In the genomic region with DNA sequence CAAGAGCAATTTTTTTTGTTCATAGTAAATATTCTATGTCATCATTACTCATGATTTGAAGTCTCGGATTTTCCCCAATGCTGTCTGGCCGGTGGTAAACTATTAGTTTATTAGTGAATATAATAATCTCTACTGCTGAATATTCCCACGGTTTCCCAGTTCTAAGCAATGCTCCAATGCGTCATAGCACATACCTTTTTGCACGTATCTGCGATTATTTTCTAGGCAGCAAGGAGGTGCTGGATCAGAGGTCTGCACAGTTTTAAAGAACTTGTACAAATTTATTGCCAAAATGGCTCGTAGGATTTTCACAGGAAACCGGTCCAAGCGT, we compare ENCODE assay signal across 8 cellular contexts. TPM values are rescaled to one million over a fixed set of nuclear protein-coding genes. Genes with fewer than 3 reads are reported as not detected.
DNase-seq lines count a peak whose midpoint lies in the region; ATAC-seq and TF ChIP-seq lines count a peak whose summit lies in the region.

No MANE protein-coding gene starts in this region.

- no peaks in the 10 kb centered on the region for H4K20me1 ChIP-seq in osteoblast (ENCODE audit: insufficient read depth, low read length)

- H3K9me3 ChIP-seq in CD8-positive, alpha-beta T cell (ENCODE audit: low read length) = no peaks in the 10 kb centered on the region
- H3K9me3 ChIP-seq in osteoblast (ENCODE audit: low read depth, low read length) (no peaks in the 10 kb centered on the region), adrenal gland (replicated peaks in 1 of 3) (no peaks in the 10 kb centered on the region)

- H3K27ac ChIP-seq in CD8-positive, alpha-beta T cell (ENCODE audit: low read depth, low read length) = no peak overlapping the region
- no peak overlapping the region for H3K27ac ChIP-seq in epithelial cell of prostate
- H3K27ac ChIP-seq in osteoblast (ENCODE audit: low read depth, low read length) = peak overlapping the region; percentile 63
- no peak overlapping the region for H3K27ac ChIP-seq in adrenal gland

- peaks cover 67% of the 10 kb centered on the region for H3K4me1 Mint-ChIP-seq in CD8-positive, alpha-beta T cell (ENCODE audit: low read depth)

- no peak for TF ChIP-seq CTCF in CD8-positive, alpha-beta T cell (IDR thresholded peaks at IDR 0.05)
- TF ChIP-seq CTCF in osteoblast (IDR thresholded peaks at IDR 0.05; ENCODE audit: extremely low read depth, low read depth, low read length) (peak; percentile 6), adrenal gland (IDR thresholded peaks at IDR 0.05) (no peak)

- H3K27me3 ChIP-seq in CD8-positive, alpha-beta T cell (ENCODE audit: insufficient read depth, low read length) = no peaks in the 10 kb centered on the region
- H3K27me3 ChIP-seq in osteoblast (ENCODE audit: insufficient read depth, low read length) = no peaks in the 10 kb centered on the region
- peaks cover 17% of the 10 kb centered on the region for H3K27me3 ChIP-seq in adrenal gland

- no peaks in the 10 kb centered on the region for H3K9me3 Mint-ChIP-seq in CD8-positive, alpha-beta T cell

- H3K79me2 ChIP-seq in osteoblast (ENCODE audit: insufficient read depth, low read length) = no peaks in the 10 kb centered on the region

- peak overlapping the region; percentile 44 for H3K4me3 ChIP-seq in CD8-positive, alpha-beta T cell (ENCODE audit: low read depth, low read length)
- peak overlapping the region; percentile 72 for H3K4me3 ChIP-seq in osteoblast (ENCODE audit: insufficient read depth, low read length)
- H3K4me3 ChIP-seq in adrenal gland = peak overlapping the region in 1 of 4 donors; percentile 50

- H3K4me1 ChIP-seq in CD8-positive, alpha-beta T cell (ENCODE audit: insufficient read depth, low read length) = peaks cover 67% of the 10 kb centered on the region
- H3K4me1 ChIP-seq in osteoblast (ENCODE audit: insufficient read depth, low read length) = peaks cover 9% of the 10 kb centered on the region
- H3K4me1 ChIP-seq in adrenal gland (replicated peaks in 1 of 2) = peaks cover 0 to 9% of the 10 kb centered on the region in 2 donors

- H3K36me3 ChIP-seq in CD8-positive, alpha-beta T cell (ENCODE audit: insufficient read depth, low read length) = no peaks in the 10 kb centered on the region
- H3K36me3 ChIP-seq in osteoblast (ENCODE audit: insufficient read depth, low read length) (no peaks in the 10 kb centered on the region), adrenal gland (replicated peaks in 1 of 2) (no peaks in the 10 kb centered on the region)

- peak overlapping the region; percentile 79 for H3K4me3 Mint-ChIP-seq in CD8-positive, alpha-beta T cell

- 30 to 41% (median 36%) methylated on average over 9 of the region's 9 CpGs for WGBS in adrenal gland, 4 donors

- H2AFZ ChIP-seq in osteoblast (ENCODE audit: low read length) = peak overlapping the region; percentile 86

- POLR2A ChIA-PET in CD8-positive, alpha-beta T cell (lab: Charles Lee) = interaction anchor here (1.2 to 3.4 kb wide), 2 partner anchors 33 to 42 kb away, joined by 3 to 16 read pairs; no protein-coding TSS in a partner anchor

- no peaks in the 10 kb centered on the region for H3K27me3 Mint-ChIP-seq in CD8-positive, alpha-beta T cell (ENCODE audit: low read depth)

- intact Hi-C loops in CD8-positive, alpha-beta T cell (cut with DNase I, micrococcal nuclease) = loop anchor here (2.0 kb wide), 3 partner anchors 16 to 44 kb away; partner anchors contain the start of gene TCF7 (in 1 of the 2)
- intact Hi-C loops in adrenal gland (cut with DNase I) = no loop called here

- no peak for DNase-seq in CD8-positive, alpha-beta T cell
- peak; percentile 25 for DNase-seq in NCI-H2227 treated with DMSO at 0.1 percent for 48 hours (lab: John Stamatoyannopoulos, UW)
- DNase-seq in epithelial cell of prostate (ENCODE audit: low read depth, low spot score) = peak; percentile 33
- peak; percentile 77 for DNase-seq in osteoblast (ENCODE audit: insufficient read length, low spot score, missing footprints)
- DNase-seq in stimulated activated CD4-positive, alpha-beta T cell treated with anti-CD3 and anti-CD28 coated beads, Interleukin-12 subunit alpha, Interleukin-12 subunit beta, amount 100 ng/mL, for 4 hours = no peak
- no peak for DNase-seq in adrenal gland

- no peak for TF ChIP-seq POLR2A in adrenal gland (IDR thresholded peaks at IDR 0.05)

- H3K27ac Mint-ChIP-seq in CD8-positive, alpha-beta T cell = peak overlapping the region; percentile 65

- CTCF ChIA-PET in CD8-positive, alpha-beta T cell (lab: Charles Lee) = interaction anchor here (1.0 to 5.7 kb wide), 3 partner anchors 30 to 31 kb away, joined by 4 to 37 read pairs (median 30); no protein-coding TSS in a partner anchor

- ATAC-seq in CD8-positive, alpha-beta T cell = peak; percentile 17
- ATAC-seq in GM21576 (IDR thresholded peaks at IDR 0.05; ENCODE audit: unreplicated experiment) (no peak), HG02798 (IDR thresholded peaks at IDR 0.05; ENCODE audit: poor library complexity, unreplicated experiment) (no peak)

- H3K36me3 Mint-ChIP-seq in CD8-positive, alpha-beta T cell = no peaks in the 10 kb centered on the region

- H3K4me2 ChIP-seq in osteoblast (ENCODE audit: insufficient read depth, low read length) = peak overlapping the region; percentile 90

RNA-seq across cellular contexts. Expression of gene TCF7, which starts 43.9 kb away (rescaled TPM):
- total RNA-seq in CD8-positive, alpha-beta T cell = 100 to 1,000 TPM; 517 to 538 TPM
- total RNA-seq in osteoblast (2.9 and 3.3 TPM in 2 replicates), adrenal gland (1 to 10 TPM; 6.2 to 9.6 (median 7.6) TPM)
- 1 to 10 TPM; 3.9 to 5.4 (median 5.1) TPM for polyA plus RNA-seq in adrenal gland

Comparison
In these comparisons a context has a peak if more than half of its experiments do, and no peak if none do; other contexts are left out.
1. DNase-seq: peak in NCI-H2227 treated with DMSO at 0.1 percent for 48 hours (single experiment), epithelial cell of prostate (single experiment) and osteoblast (single experiment); none in CD8-positive, alpha-beta T cell (0 of 7), stimulated activated CD4-positive, alpha-beta T cell treated with anti-CD3 and anti-CD28 coated beads, Interleukin-12 subunit alpha, Interleukin-12 subunit beta, amount 100 ng/mL, for 4 hours (single experiment) and adrenal gland (0 of 7).
2. RNA of gene TCF7, which starts 43.9 kb away (total RNA-seq): 517 to 538 TPM in CD8-positive, alpha-beta T cell; 6.2 to 9.6 TPM in adrenal gland and 2.9 to 3.3 TPM in osteoblast; every median in the first group is over 10 times any median in the second.
3. intact Hi-C loops: an anchor here in CD8-positive, alpha-beta T cell (2.0 kb wide); none called in adrenal gland.